8 cellular contexts compared by ENCODE assay signal in genomic region chr1:179083031-179083345, GRCh38. TPM values are rescaled to one million over a fixed set of nuclear protein-coding genes. Genes with fewer than 3 reads are reported as not detected.
DNase-seq lines count a peak whose midpoint lies in the region; ATAC-seq and TF ChIP-seq lines count a peak whose summit lies in the region.

No MANE protein-coding gene starts in this region.

- H3K4me2 ChIP-seq in hepatocyte: peak overlapping the region; percentile 100

- H3K27me3 ChIP-seq in hepatocyte: no peaks in the 10 kb centered on the region

- peak overlapping the region; percentile 89 for H3K4me3 Mint-ChIP-seq in activated CD4-positive, alpha-beta memory T cell treated with anti-CD3 and anti-CD28 coated beads for 36 hours
- peak overlapping the region; percentile 98 to 99 for H3K4me3 Mint-ChIP-seq in stimulated activated naive B cell treated with anti-CD40 and anti-IgM and Interleukin-4, amounts not matched to agents 10 μg/mL and 1 μg/mL and 100 μg/mL, for 72 hours

- peaks cover 23% of the 10 kb centered on the region for H3K4me1 Mint-ChIP-seq in activated CD4-positive, alpha-beta memory T cell treated with anti-CD3 and anti-CD28 coated beads for 36 hours (ENCODE audit: low read depth)
- peaks cover 23 to 43% of the 10 kb centered on the region in 2 donors for H3K4me1 Mint-ChIP-seq in stimulated activated naive B cell treated with anti-CD40 and anti-IgM and Interleukin-4, amounts not matched to agents 10 μg/mL and 1 μg/mL and 100 μg/mL, for 72 hours

- H3K79me2 ChIP-seq in hepatocyte: peaks cover 27% of the 10 kb centered on the region

- 17% methylated on average over 3 of the region's 3 CpGs for WGBS in hepatocyte (ENCODE audit: low lambda C conversion rate, missing lambda C conversion rate)

- peak overlapping the region; percentile 86 for H3K27ac Mint-ChIP-seq in activated CD4-positive, alpha-beta memory T cell treated with anti-CD3 and anti-CD28 coated beads for 36 hours
- peak overlapping the region; percentile 99 for H3K27ac Mint-ChIP-seq in stimulated activated naive B cell treated with anti-CD40 and anti-IgM and Interleukin-4, amounts not matched to agents 10 μg/mL and 1 μg/mL and 100 μg/mL, for 72 hours

- no peaks in the 10 kb centered on the region for H4K20me1 ChIP-seq in hepatocyte (ENCODE audit: insufficient read depth, poor library complexity, severe bottlenecking)

- H3K4me1 ChIP-seq in HEK293 (ENCODE audit: control insufficient read depth, insufficient read depth, low read length) (no peaks in the 10 kb centered on the region), hepatocyte (ENCODE audit: insufficient read depth) (peaks cover 16% of the 10 kb centered on the region)

- peak in 1 of 2 donors; percentile 10 for ATAC-seq in stimulated activated naive B cell treated with anti-CD40 and anti-IgM and Interleukin-4, amounts not matched to agents 10 μg/mL and 1 μg/mL and 100 μg/mL, for 72 hours (replicated peaks)
- no peak for ATAC-seq in GM18502 (IDR thresholded peaks at IDR 0.05; ENCODE audit: poor library complexity, unreplicated experiment)

- CTCF ChIA-PET in HEK293 (lab: Yijun Ruan, JAX): interaction anchor here (0.5 to 1.5 kb wide), 7 partner anchors 16 to 541 kb away, joined by 3 to 5 read pairs (median 3); no protein-coding TSS in a partner anchor
- CTCF ChIA-PET in activated CD4-positive, alpha-beta memory T cell treated with anti-CD3 and anti-CD28 coated beads for 36 hours (lab: Charles Lee): interaction anchor here (0.6 to 7.2 kb wide), 9 partner anchors 14 to 1279 kb away, joined by 3 to 75 read pairs (median 3); partner anchors contain the start of gene AXDND1

- no peaks in the 10 kb centered on the region for H3K9me2 ChIP-seq in hepatocyte (replicated peaks; ENCODE audit: insufficient read depth)

- H3K9me3 ChIP-seq in HEK293 (ENCODE audit: control insufficient read depth, insufficient read depth, low read depth, low read length): no peaks in the 10 kb centered on the region
- H3K9me3 ChIP-seq in hepatocyte (ENCODE audit: low read depth): no peaks in the 10 kb centered on the region

- peak overlapping the region; percentile 55 for H2AFZ ChIP-seq in hepatocyte

- POLR2A ChIA-PET in HEK293 (lab: Yijun Ruan, JAX): interaction anchor here (0.6 to 2.1 kb wide), 2 partner anchors 9 to 56 kb away, joined by 4 to 15 read pairs; no protein-coding TSS in a partner anchor
- POLR2A ChIA-PET in activated CD4-positive, alpha-beta memory T cell treated with anti-CD3 and anti-CD28 coated beads for 36 hours (lab: Charles Lee): no interaction called here

- H3K4me3 ChIP-seq in AG10803 (ENCODE audit: low read length) (peak overlapping the region; percentile 92), HEK293 (ENCODE audit: low read depth, low read length) (peak overlapping the region; percentile 91), hepatocyte (peak overlapping the region; percentile 86)

- no peak for TF ChIP-seq CTCF in AG10803 (conservative IDR thresholded peaks at IDR 0.05; ENCODE audit: low read length)
- TF ChIP-seq CTCF in HEK293 (tag by site-specific recombination; IDR thresholded peaks at IDR 0.05): no peak
- no peak for TF ChIP-seq CTCF in hepatocyte (IDR thresholded peaks at IDR 0.05; ENCODE audit: poor library complexity)

- H3K9me3 Mint-ChIP-seq in activated CD4-positive, alpha-beta memory T cell treated with anti-CD3 and anti-CD28 coated beads for 36 hours: no peaks in the 10 kb centered on the region
- H3K9me3 Mint-ChIP-seq in stimulated activated naive B cell treated with anti-CD40 and anti-IgM and Interleukin-4, amounts not matched to agents 10 μg/mL and 1 μg/mL and 100 μg/mL, for 72 hours: no peaks in the 10 kb centered on the region

- DNase-seq in AG10803 (ENCODE audit: low read depth): peak; percentile 35
- DNase-seq in activated CD4-positive, alpha-beta memory T cell treated with anti-CD3 and anti-CD28 coated beads for 36 hours: peak; percentile 46
- DNase-seq in hepatocyte (ENCODE audit: low spot score): no peak
- no peak for DNase-seq in stimulated activated naive B cell treated with anti-CD40 and anti-IgM and Interleukin-4, amounts not matched to agents 10 μg/mL and 1 μg/mL and 100 μg/mL, for 72 hours
- no peak for DNase-seq in hippocampal formation (lab: John Stamatoyannopoulos, UW)
- DNase-seq in hypothalamus (lab: John Stamatoyannopoulos, UW): no peak

- intact Hi-C loops in activated CD4-positive, alpha-beta memory T cell treated with anti-CD3 and anti-CD28 coated beads for 36 hours (cut with micrococcal nuclease): loop anchor here (2.0 to 5.0 kb wide), 2 partner anchors 112 to 799 kb away; partner anchors contain the start of gene TOR1AIP1

- H3K36me3 Mint-ChIP-seq in activated CD4-positive, alpha-beta memory T cell treated with anti-CD3 and anti-CD28 coated beads for 36 hours: peaks cover 18% of the 10 kb centered on the region
- peaks cover 20 to 29% of the 10 kb centered on the region in 2 donors for H3K36me3 Mint-ChIP-seq in stimulated activated naive B cell treated with anti-CD40 and anti-IgM and Interleukin-4, amounts not matched to agents 10 μg/mL and 1 μg/mL and 100 μg/mL, for 72 hours

- H3K36me3 ChIP-seq in HEK293 (ENCODE audit: control insufficient read depth in 2 of 2, insufficient read depth in 1 of 2, low read length in 2 of 2) (peaks cover 0 to 29% of the 10 kb centered on the region in 2 experiments; a peak in 2 of 3 replicates), hepatocyte (replicated peaks; ENCODE audit: insufficient read depth, low read depth) (no peaks in the 10 kb centered on the region)

- no peaks in the 10 kb centered on the region for H3K27me3 Mint-ChIP-seq in activated CD4-positive, alpha-beta memory T cell treated with anti-CD3 and anti-CD28 coated beads for 36 hours
- no peaks in the 10 kb centered on the region for H3K27me3 Mint-ChIP-seq in stimulated activated naive B cell treated with anti-CD40 and anti-IgM and Interleukin-4, amounts not matched to agents 10 μg/mL and 1 μg/mL and 100 μg/mL, for 72 hours

- no peak overlapping the region for H3K27ac ChIP-seq in HEK293 (ENCODE audit: extremely low read depth, low read depth, low read length)
- H3K27ac ChIP-seq in hepatocyte: peak overlapping the region; percentile 85

TF ChIP-seq in HEK293, 187 proteins besides CTCF, POLR2A, EP300 and RAD21 (continues in another document):
- TF ChIP-seq ZNF580 (tag by site-specific recombination; IDR thresholded peaks at IDR 0.05) (no peak), ZNF157 (tag by site-specific recombination; IDR thresholded peaks at IDR 0.05) (no peak), ZNF776 (tag by site-specific recombination; IDR thresholded peaks at IDR 0.05; ENCODE audit: borderline replicate concordance) (no peak), ZNF16 (tag by site-specific recombination; IDR thresholded peaks at IDR 0.05; ENCODE audit: low read depth) (no peak), ZNF621 (tag by site-specific recombination; IDR thresholded peaks at IDR 0.05) (no peak), HOXA7 (CRISPR knock-in tag; IDR thresholded peaks at IDR 0.05; ENCODE audit: borderline replicate concordance) (no peak), BCL6B (tag by site-specific recombination; IDR thresholded peaks at IDR 0.05) (no peak), ZNF677 (tag by site-specific recombination; IDR thresholded peaks at IDR 0.05) (no peak), ZBTB17 (tag by site-specific recombination; IDR thresholded peaks at IDR 0.05) (peak; percentile 30), ZNF394 (tag by site-specific recombination; IDR thresholded peaks at IDR 0.05; ENCODE audit: borderline replicate concordance) (0 out of 2 replicates have a peak, but pooled peaks have one; percentile 12)
- TF ChIP-seq, protein P1, sequence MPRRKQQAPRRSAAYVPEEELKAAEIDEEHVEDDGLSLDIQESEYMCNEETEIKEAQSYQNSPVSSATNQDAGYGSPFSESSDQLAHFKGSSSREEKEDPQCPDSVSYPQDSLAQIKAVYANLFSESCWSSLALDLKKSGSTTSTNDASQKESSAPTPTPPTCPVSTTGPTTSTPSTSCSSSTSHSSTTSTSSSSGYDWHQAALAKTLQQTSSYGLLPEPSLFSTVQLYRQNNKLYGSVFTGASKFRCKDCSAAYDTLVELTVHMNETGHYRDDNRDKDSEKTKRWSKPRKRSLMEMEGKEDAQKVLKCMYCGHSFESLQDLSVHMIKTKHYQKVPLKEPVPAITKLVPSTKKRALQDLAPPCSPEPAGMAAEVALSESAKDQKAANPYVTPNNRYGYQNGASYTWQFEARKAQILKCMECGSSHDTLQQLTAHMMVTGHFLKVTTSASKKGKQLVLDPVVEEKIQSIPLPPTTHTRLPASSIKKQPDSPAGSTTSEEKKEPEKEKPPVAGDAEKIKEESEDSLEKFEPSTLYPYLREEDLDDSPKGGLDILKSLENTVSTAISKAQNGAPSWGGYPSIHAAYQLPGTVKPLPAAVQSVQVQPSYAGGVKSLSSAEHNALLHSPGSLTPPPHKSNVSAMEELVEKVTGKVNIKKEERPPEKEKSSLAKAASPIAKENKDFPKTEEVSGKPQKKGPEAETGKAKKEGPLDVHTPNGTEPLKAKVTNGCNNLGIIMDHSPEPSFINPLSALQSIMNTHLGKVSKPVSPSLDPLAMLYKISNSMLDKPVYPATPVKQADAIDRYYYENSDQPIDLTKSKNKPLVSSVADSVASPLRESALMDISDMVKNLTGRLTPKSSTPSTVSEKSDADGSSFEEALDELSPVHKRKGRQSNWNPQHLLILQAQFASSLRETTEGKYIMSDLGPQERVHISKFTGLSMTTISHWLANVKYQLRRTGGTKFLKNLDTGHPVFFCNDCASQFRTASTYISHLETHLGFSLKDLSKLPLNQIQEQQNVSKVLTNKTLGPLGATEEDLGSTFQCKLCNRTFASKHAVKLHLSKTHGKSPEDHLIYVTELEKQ (tag by site-specific recombination; IDR thresholded peaks at IDR 0.05; ENCODE audit: borderline replicate concordance): no peak

RNA-seq across cellular contexts. Expression of gene TOR3A, which starts 1.1 kb away (rescaled TPM):
- total RNA-seq in activated CD4-positive, alpha-beta memory T cell treated with anti-CD3 and anti-CD28 coated beads for 36 hours: 10 to 100 TPM; 35.7 to 36.7 TPM
- total RNA-seq in hepatocyte: 20.3 and 20.5 TPM in 2 replicates
- polyA plus RNA-seq in hepatocyte: 21.3 and 24.5 TPM in 2 replicates

RNA-seq across cellular contexts. Expression of gene FAM20B, which starts 57.3 kb away (rescaled TPM):
- 10 to 100 TPM; 38.1 to 39.2 TPM for total RNA-seq in activated CD4-positive, alpha-beta memory T cell treated with anti-CD3 and anti-CD28 coated beads for 36 hours
- 26.0 and 37.6 TPM in 2 replicates for total RNA-seq in hepatocyte
- 8.2 and 9.2 TPM in 2 replicates for polyA plus RNA-seq in hepatocyte

Comparison
In these comparisons a context has a peak if more than half of its experiments do, and no peak if none do; other contexts are left out.
1. DNase-seq: peak in AG10803 (single experiment) and activated CD4-positive, alpha-beta memory T cell treated with anti-CD3 and anti-CD28 coated beads for 36 hours (single experiment); none in hepatocyte (single experiment), stimulated activated naive B cell treated with anti-CD40 and anti-IgM and Interleukin-4, amounts not matched to agents 10 μg/mL and 1 μg/mL and 100 μg/mL, for 72 hours (single experiment), hippocampal formation (0 of 2) and hypothalamus (0 of 51).
2. Peak in every context shown above with its lines, with median percentiles within 50 percentile points of each other: H3K4me3 ChIP-seq.